30 cellular contexts compared by ENCODE assay signal in genomic region chr15:64705006-64705405, GRCh38.
"Had no signal": no experiment of that assay in that cellular context is flagged by ENCODE, and none has a peak within 500 bp of the region (broad histone marks: within the 10 kb centered on the region; RNA-seq: fewer than 3 reads in every experiment).

No MANE protein-coding gene starts in this region.

- H3K4me3 ChIP-seq: ascending aorta, coronary artery, esophagus squamous epithelium, gastrocnemius medialis, left ventricle myocardium inferior, testis, upper lobe of left lung had no signal

- H3K4me3 Mint-ChIP-seq: activated CD4-positive, alpha-beta T cell treated with anti-CD3 and anti-CD28 coated beads for 36 hours; activated CD8-positive, alpha-beta memory T cell treated with anti-CD3 and anti-CD28 coated beads, Interleukin-2, amount 10 ng/mL, durations not matched to agents 7 days and 5 days; activated naive CD4-positive, alpha-beta T cell treated with anti-CD3 and anti-CD28 coated beads, Interleukin-2, amount 10 ng/mL, durations not matched to agents 7 days and 5 days; mesothelial cell of epicardium; nephron progenitor cell; stimulated activated naive B cell treated with anti-CD40 and anti-IgM and Interleukin-4, amounts not matched to agents 10 μg/mL and 1 μg/mL and 100 μg/mL, for 72 hours had no signal

- H3K36me3 Mint-ChIP-seq: mesothelial cell of epicardium had no signal

- H3K27ac Mint-ChIP-seq: activated B cell treated with CpG ODN at 0.5 μM for 24 hours; activated CD4-positive, alpha-beta T cell treated with anti-CD3 and anti-CD28 coated beads for 36 hours; activated CD8-positive, alpha-beta memory T cell treated with anti-CD3 and anti-CD28 coated beads, Interleukin-2, amount 10 ng/mL, durations not matched to agents 7 days and 5 days; activated naive CD4-positive, alpha-beta T cell treated with anti-CD3 and anti-CD28 coated beads, Interleukin-2, amount 10 ng/mL, durations not matched to agents 7 days and 5 days; mesothelial cell of epicardium; nephron progenitor cell; stimulated activated naive B cell treated with anti-CD40 and anti-IgM and Interleukin-4, amounts not matched to agents 10 μg/mL and 1 μg/mL and 100 μg/mL, for 72 hours had no signal

- H3K27me3 Mint-ChIP-seq: activated B cell treated with CpG ODN at 0.5 μM for 24 hours; activated CD4-positive, alpha-beta T cell treated with anti-CD3 and anti-CD28 coated beads for 36 hours; activated CD8-positive, alpha-beta memory T cell treated with anti-CD3 and anti-CD28 coated beads, Interleukin-2, amount 10 ng/mL, durations not matched to agents 7 days and 5 days; activated naive CD4-positive, alpha-beta T cell treated with anti-CD3 and anti-CD28 coated beads, Interleukin-2, amount 10 ng/mL, durations not matched to agents 7 days and 5 days; stimulated activated naive B cell treated with anti-CD40 and anti-IgM and Interleukin-4, amounts not matched to agents 10 μg/mL and 1 μg/mL and 100 μg/mL, for 72 hours had no signal

- H3K27ac ChIP-seq: ascending aorta, brain microvascular endothelial cell, coronary artery, esophagus squamous epithelium, gastrocnemius medialis, left ventricle myocardium inferior, testis, upper lobe of left lung had no signal

- H3K36me3 ChIP-seq: ascending aorta, brain microvascular endothelial cell, esophagus squamous epithelium, gastrocnemius medialis, upper lobe of left lung had no signal

- H3K9me3 ChIP-seq: ascending aorta, esophagus squamous epithelium, gastrocnemius medialis, left ventricle myocardium inferior, testis, upper lobe of left lung had no signal

- H3K27me3 ChIP-seq: ascending aorta, brain microvascular endothelial cell, esophagus squamous epithelium, gastrocnemius medialis, testis, upper lobe of left lung had no signal

- DNase-seq: activated B cell treated with CpG ODN at 0.5 μM for 24 hours; activated CD4-positive, alpha-beta T cell treated with anti-CD3 and anti-CD28 coated beads for 36 hours; activated CD4-positive, alpha-beta T cell treated with anti-CD3 and anti-CD28 coated beads, Interleukin-2, amount 50 U/mL, for 48 hours; activated CD8-positive, alpha-beta memory T cell treated with anti-CD3 and anti-CD28 coated beads, Interleukin-2, amount 10 ng/mL, durations not matched to agents 7 days and 5 days; activated effector memory CD4-positive, alpha-beta T cell treated with anti-CD3 and anti-CD28 coated beads, Interleukin-2, amount 50 U/mL, for 16 hours; activated naive CD4-positive, alpha-beta T cell treated with anti-CD3 and anti-CD28 coated beads, Interleukin-2, amount 10 ng/mL, durations not matched to agents 7 days and 5 days; activated T-cell treated with anti-CD3 and anti-CD28 coated beads for 4 hours; brain microvascular endothelial cell; esophagus squamous epithelium; gastrocnemius medialis; hippocampal formation; kidney glomerular epithelial cell; left ventricle myocardium inferior; mammary epithelial cell; nephron progenitor cell; nucleus accumbens; posterior cingulate gyrus; small intestine; stimulated activated CD4-positive, alpha-beta T cell treated with anti-CD3 and anti-CD28 coated beads, Interleukin-2, amount 100 ng/mL, for 48 hours; stimulated activated CD8-positive, alpha-beta memory T cell treated with anti-CD3 and anti-CD28 coated beads, Interleukin-4, amount 100 ng/mL, for 48 hours; stimulated activated naive B cell treated with anti-CD40 and anti-IgM and Interleukin-4, amounts not matched to agents 10 μg/mL and 1 μg/mL and 100 μg/mL, for 72 hours; T-helper 1 cell; T1000; testis; upper lobe of left lung had no signal

- H3K9me3 Mint-ChIP-seq: activated B cell treated with CpG ODN at 0.5 μM for 24 hours; activated naive CD4-positive, alpha-beta T cell treated with anti-CD3 and anti-CD28 coated beads, Interleukin-2, amount 10 ng/mL, durations not matched to agents 7 days and 5 days; mesothelial cell of epicardium; nephron progenitor cell; stimulated activated naive B cell treated with anti-CD40 and anti-IgM and Interleukin-4, amounts not matched to agents 10 μg/mL and 1 μg/mL and 100 μg/mL, for 72 hours had no signal

- ATAC-seq: activated CD4-positive, alpha-beta T cell treated with anti-CD3 and anti-CD28 coated beads for 36 hours; activated CD8-positive, alpha-beta memory T cell treated with anti-CD3 and anti-CD28 coated beads, Interleukin-2, amount 10 ng/mL, durations not matched to agents 7 days and 5 days; gastrocnemius medialis; sciatic nerve; SK-N-SH treated with all-trans-retinoic acid at 6 μM for 48 hours; stimulated activated naive B cell treated with anti-CD40 and anti-IgM and Interleukin-4, amounts not matched to agents 10 μg/mL and 1 μg/mL and 100 μg/mL, for 72 hours had no signal
